ENCODE assay signal across 1 cellular context in the genomic region with DNA sequence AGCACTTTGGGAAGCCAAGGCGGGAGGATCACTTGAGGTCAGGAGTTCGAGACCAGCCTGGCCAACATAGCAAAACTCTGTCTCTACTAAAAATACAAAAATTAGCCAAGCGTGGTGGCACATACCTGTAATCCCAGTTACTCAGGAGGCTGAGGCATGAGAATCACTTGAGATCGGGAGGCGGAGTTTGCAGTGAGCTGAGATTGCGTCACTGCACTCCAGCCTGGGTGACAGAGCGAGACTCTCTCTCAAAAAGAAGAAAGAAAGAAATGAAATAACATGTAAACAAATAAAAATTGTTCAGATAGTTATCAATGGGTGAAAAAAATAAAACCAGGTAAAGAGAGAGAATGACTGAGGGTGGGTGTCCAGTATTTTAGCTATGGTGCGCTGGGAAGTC.
TF ChIP-seq lines count a peak whose summit lies in the region.
"Not testable (repeated sequence)": the region's sequence is repeated elsewhere in the genome, so short reads cannot be mapped to it uniquely, and the experiment has no call there.

No MANE protein-coding gene starts in this region.

TF ChIP-seq in K562, 482 proteins besides CTCF, POLR2A, EP300 and RAD21 (continued from another document):
- 0 out of 2 replicates have a peak, but pooled peaks have one; percentile 14 for TF ChIP-seq ZNF592 (IDR thresholded peaks at IDR 0.05)
- TF ChIP-seq, protein P1, sequence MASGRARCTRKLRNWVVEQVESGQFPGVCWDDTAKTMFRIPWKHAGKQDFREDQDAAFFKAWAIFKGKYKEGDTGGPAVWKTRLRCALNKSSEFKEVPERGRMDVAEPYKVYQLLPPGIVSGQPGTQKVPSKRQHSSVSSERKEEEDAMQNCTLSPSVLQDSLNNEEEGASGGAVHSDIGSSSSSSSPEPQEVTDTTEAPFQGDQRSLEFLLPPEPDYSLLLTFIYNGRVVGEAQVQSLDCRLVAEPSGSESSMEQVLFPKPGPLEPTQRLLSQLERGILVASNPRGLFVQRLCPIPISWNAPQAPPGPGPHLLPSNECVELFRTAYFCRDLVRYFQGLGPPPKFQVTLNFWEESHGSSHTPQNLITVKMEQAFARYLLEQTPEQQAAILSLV (tag; IDR thresholded peaks at IDR 0.05): peak; percentile 51; the same call in 1 of the 2 replicates
- TF ChIP-seq, protein P2, sequence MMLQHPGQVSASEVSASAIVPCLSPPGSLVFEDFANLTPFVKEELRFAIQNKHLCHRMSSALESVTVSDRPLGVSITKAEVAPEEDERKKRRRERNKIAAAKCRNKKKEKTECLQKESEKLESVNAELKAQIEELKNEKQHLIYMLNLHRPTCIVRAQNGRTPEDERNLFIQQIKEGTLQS (IDR thresholded peaks at IDR 0.05): peak; percentile 88
- TF ChIP-seq, protein P2 (CRISPR knock-in tag; conservative IDR thresholded peaks at IDR 0.05): not testable (repeated sequence)
- not testable (repeated sequence) for TF ChIP-seq CEBPG (CRISPR knock-in tag; IDR thresholded peaks at IDR 0.05)
- peak; percentile 71 to 74 for TF ChIP-seq CEBPG (tag; conservative IDR thresholded peaks at IDR 0.05 in 1 of 2, IDR thresholded peaks at IDR 0.05 in 1 of 2)
